Comparison of ENCODE assay signal across 8 cellular contexts in genomic region chr4:82201805-82202636, GRCh38.
DNase-seq lines count a peak whose midpoint lies in the region; ATAC-seq and TF ChIP-seq lines count a peak whose summit lies in the region.

No MANE protein-coding gene starts in this region.

- DNase-seq in DMS53 treated with DMSO at 0.1 percent for 48 hours (lab: John Stamatoyannopoulos, UW; ENCODE audit: unreplicated experiment) (peak; percentile 33), NCI-H446 (lab: John Stamatoyannopoulos, UW) (peak; percentile 49 to 71), fibroblast of pulmonary artery (ENCODE audit: low read depth) (peak; percentile 63), psoas muscle (no peak), tibial artery (no peak)
- DNase-seq in activated CD4-positive, alpha-beta T cell treated with anti-CD3 and anti-CD28 coated beads, Interleukin-2, amount 50 U/mL, for 48 hours, result peak; percentile 58 to 60

- H3K27ac ChIP-seq in HEK293 (ENCODE audit: extremely low read depth, low read depth, low read length), result no peak overlapping the region
- H3K27ac ChIP-seq in psoas muscle, result no peak overlapping the region
- no peak overlapping the region for H3K27ac ChIP-seq in tibial artery

- 0 out of 2 replicates have a peak, but pooled peaks have one; percentile 18 for TF ChIP-seq CTCF in HEK293 (tag by site-specific recombination; IDR thresholded peaks at IDR 0.05)
- peak; percentile 73 for TF ChIP-seq CTCF in fibroblast of pulmonary artery (IDR thresholded peaks at IDR 0.05; ENCODE audit: low read length, missing control alignments)
- TF ChIP-seq CTCF in psoas muscle (IDR thresholded peaks at IDR 0.05), result peak; percentile 34
- peak in 1 of 2 experiments; percentile 23 for TF ChIP-seq CTCF in tibial artery (IDR thresholded peaks at IDR 0.05)

- ATAC-seq in psoas muscle (no peak), HG02571 (IDR thresholded peaks at IDR 0.05; ENCODE audit: unreplicated experiment) (no peak)

- CTCF ChIA-PET in HEK293 (lab: Yijun Ruan, JAX), result interaction anchor here (0.6 to 2.1 kb wide), 19 partner anchors 9 to 1118 kb away, joined by 3 to 17 read pairs (median 3); no protein-coding TSS in a partner anchor

- POLR2A ChIA-PET in HEK293 (lab: Yijun Ruan, JAX), result no interaction called here

- H3K27me3 ChIP-seq in psoas muscle (ENCODE audit: insufficient read depth in 3 of 3, low read length in 2 of 3) (no peaks in the 10 kb centered on the region), tibial artery (no peaks in the 10 kb centered on the region)

- H3K4me3 ChIP-seq in HEK293 (ENCODE audit: low read depth, low read length) (no peak overlapping the region), fibroblast of pulmonary artery (replicated peaks; ENCODE audit: low read depth, low read length) (no peak overlapping the region), psoas muscle (no peak overlapping the region), tibial artery (no peak overlapping the region)

- H3K36me3 ChIP-seq in HEK293 (ENCODE audit: control insufficient read depth in 2 of 2, insufficient read depth in 1 of 2, low read length in 2 of 2) (no peaks in the 10 kb centered on the region), psoas muscle (ENCODE audit: insufficient read depth in 1 of 2, low read depth in 1 of 2) (no peaks in the 10 kb centered on the region), tibial artery (no peaks in the 10 kb centered on the region)

- H3K9me3 ChIP-seq in HEK293 (ENCODE audit: control insufficient read depth, insufficient read depth, low read depth, low read length) (no peaks in the 10 kb centered on the region), psoas muscle (peaks cover 9% of the 10 kb centered on the region), tibial artery (no peaks in the 10 kb centered on the region)

- H3K4me1 ChIP-seq in HEK293 (ENCODE audit: control insufficient read depth, insufficient read depth, low read length) (no peaks in the 10 kb centered on the region), psoas muscle (no peaks in the 10 kb centered on the region), tibial artery (no peaks in the 10 kb centered on the region)

- WGBS in psoas muscle, 3 donors, result 57 to 58% (median 58%) methylated on average over 3 of the region's 3 CpGs

- intact Hi-C loops in psoas muscle (cut with DNase I) (loop anchor here (5.0 to 10.0 kb wide), 2 partner anchors 795 to 797 kb away; no protein-coding TSS in a partner anchor), tibial artery (cut with DNase I; ENCODE audit: low total_unique reads) (no loop called here)

TF ChIP-seq in HEK293, 187 proteins besides CTCF, POLR2A, EP300 and RAD21:
- TF ChIP-seq INSM2 (tag by site-specific recombination; IDR thresholded peaks at IDR 0.05) (no peak), SETDB1 (IDR thresholded peaks at IDR 0.05; ENCODE audit: insufficient read length, low read length) (peak; percentile 47), ZNF654 (tag by site-specific recombination; IDR thresholded peaks at IDR 0.05; ENCODE audit: low read depth) (peak; percentile 77), ZFP69B (tag by site-specific recombination; IDR thresholded peaks at IDR 0.05) (no peak)

Comparison
In these comparisons a context has a peak if more than half of its experiments do, and no peak if none do; other contexts are left out.
1. DNase-seq: peak in DMS53 treated with DMSO at 0.1 percent for 48 hours (single experiment), NCI-H446 (2 of 2), activated CD4-positive, alpha-beta T cell treated with anti-CD3 and anti-CD28 coated beads, Interleukin-2, amount 50 U/mL, for 48 hours (2 of 2) and fibroblast of pulmonary artery (single experiment); none in psoas muscle (0 of 2) and tibial artery (0 of 2).